In the genomic region with DNA sequence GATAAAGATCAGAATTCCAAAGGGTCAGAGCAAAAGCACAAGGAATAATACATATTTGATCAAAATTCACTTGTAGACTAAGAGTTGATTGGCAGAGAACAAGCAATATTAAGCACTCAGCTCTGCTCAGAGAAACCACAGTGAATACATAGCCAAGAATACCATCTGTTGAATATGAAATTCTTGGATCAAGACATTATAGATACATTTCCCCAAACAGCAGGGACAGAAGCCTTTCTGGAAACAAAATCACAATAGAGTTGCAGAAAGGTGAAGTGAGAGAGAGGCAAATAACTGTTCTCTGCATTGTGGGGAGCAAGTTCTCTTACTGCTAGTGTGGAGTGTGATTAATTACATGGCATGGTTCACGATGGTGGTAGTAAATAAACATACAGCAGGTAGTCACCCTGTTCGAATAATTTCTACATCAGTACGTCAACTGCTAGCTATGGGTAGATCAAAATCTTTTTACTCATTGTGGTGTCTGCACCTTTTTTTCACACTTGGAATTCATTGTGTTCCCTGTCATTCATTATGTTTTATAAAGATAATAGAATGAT, we compare ENCODE assay signal across 2 cellular contexts.
TF ChIP-seq lines count a peak whose summit lies in the region.

No MANE protein-coding gene starts in this region.

TF ChIP-seq in IMR-90, 13 proteins besides CTCF, POLR2A, EP300 and RAD21:
- no peak for TF ChIP-seq MAZ (IDR thresholded peaks at IDR 0.05; ENCODE audit: borderline replicate concordance, low read depth, low read length)
- no peak for TF ChIP-seq SMC3 (IDR thresholded peaks at IDR 0.05; ENCODE audit: low read depth, low read length)
- TF ChIP-seq USF2 (IDR thresholded peaks at IDR 0.05; ENCODE audit: low read depth, low read length), result no peak
- no peak for TF ChIP-seq CEBPB (IDR thresholded peaks at IDR 0.05; ENCODE audit: low read depth, low read length)
- TF ChIP-seq MXI1 (IDR thresholded peaks at IDR 0.05; ENCODE audit: borderline replicate concordance, low read depth, low read length), result no peak
- no peak for TF ChIP-seq FOS (IDR thresholded peaks at IDR 0.05; ENCODE audit: low read depth, low read length)
- TF ChIP-seq NFE2L2 (IDR thresholded peaks at IDR 0.05; ENCODE audit: low read depth, low read length), result no peak
- TF ChIP-seq, protein P1, sequence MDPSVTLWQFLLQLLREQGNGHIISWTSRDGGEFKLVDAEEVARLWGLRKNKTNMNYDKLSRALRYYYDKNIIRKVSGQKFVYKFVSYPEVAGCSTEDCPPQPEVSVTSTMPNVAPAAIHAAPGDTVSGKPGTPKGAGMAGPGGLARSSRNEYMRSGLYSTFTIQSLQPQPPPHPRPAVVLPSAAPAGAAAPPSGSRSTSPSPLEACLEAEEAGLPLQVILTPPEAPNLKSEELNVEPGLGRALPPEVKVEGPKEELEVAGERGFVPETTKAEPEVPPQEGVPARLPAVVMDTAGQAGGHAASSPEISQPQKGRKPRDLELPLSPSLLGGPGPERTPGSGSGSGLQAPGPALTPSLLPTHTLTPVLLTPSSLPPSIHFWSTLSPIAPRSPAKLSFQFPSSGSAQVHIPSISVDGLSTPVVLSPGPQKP (IDR thresholded peaks at IDR 0.05; ENCODE audit: borderline replicate concordance, low read depth, low read length), result no peak
- no peak for TF ChIP-seq MAFK (IDR thresholded peaks at IDR 0.05; ENCODE audit: low read depth, low read length)
- TF ChIP-seq RCOR1 (IDR thresholded peaks at IDR 0.05; ENCODE audit: insufficient replicate concordance, low read length), result no peak

TF ChIP-seq in endothelial cell of umbilical vein, 7 proteins besides CTCF, POLR2A, EP300 and RAD21:
- TF ChIP-seq EZH2 (IDR thresholded peaks at IDR 0.05; ENCODE audit: borderline replicate concordance, low read depth, low read length, severe bottlenecking), result no peak
- no peak for TF ChIP-seq GATA2 (IDR thresholded peaks at IDR 0.05; ENCODE audit: insufficient read depth, insufficient read length, low read depth, low read length)
- no peak for TF ChIP-seq MAX (IDR thresholded peaks at IDR 0.05; ENCODE audit: insufficient read depth, insufficient read length)
- no peak for TF ChIP-seq POLR2AphosphoS5 (IDR thresholded peaks at IDR 0.05; ENCODE audit: insufficient read depth, low read depth, low read length)
- TF ChIP-seq MYC (IDR thresholded peaks at IDR 0.05; ENCODE audit: low read depth, low read length), result no peak
- TF ChIP-seq JUN (IDR thresholded peaks at IDR 0.05; ENCODE audit: borderline replicate concordance, insufficient read depth, insufficient read length, low read depth), result no peak
- TF ChIP-seq FOS (IDR thresholded peaks at IDR 0.05; ENCODE audit: borderline replicate concordance, insufficient read depth, low read length), result no peak
TF ChIP-seq in endothelial cell of umbilical vein: peak in this region for 0.
